10 cellular contexts compared by ENCODE assay signal in the genomic region with DNA sequence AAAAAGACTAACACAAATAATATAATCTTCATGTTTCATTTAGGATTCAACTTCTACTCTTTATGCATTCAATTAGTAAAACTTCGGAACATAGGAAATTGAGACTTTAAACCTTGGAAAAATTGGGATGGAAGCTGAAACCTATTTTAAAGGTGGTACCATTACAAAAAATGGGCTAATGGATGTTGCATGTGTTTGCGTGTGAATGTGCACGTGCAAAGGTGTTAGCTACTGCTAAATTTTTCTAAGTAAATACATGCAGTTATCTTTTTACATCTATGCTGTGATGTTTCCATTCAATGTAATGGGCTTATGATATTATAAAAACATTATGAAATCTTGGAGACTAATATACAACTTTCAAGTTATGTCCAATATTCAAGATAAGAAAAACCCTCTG.
"Had no signal": no experiment of that assay in that cellular context is flagged by ENCODE, and none has a peak within 500 bp of the region (broad histone marks: within the 10 kb centered on the region; RNA-seq: fewer than 3 reads in every experiment).

No MANE protein-coding gene starts in this region.

- H3K4me3 ChIP-seq: GM23338, K562 had no signal

- H3K4me2 ChIP-seq: GM23338 had no signal

- H3K27ac ChIP-seq: HL-60 had no signal

- FAIRE-seq: H1, H54, K562 had no signal

- H2AFZ ChIP-seq: GM23338 had no signal

- ATAC-seq: GM23338, K562 had no signal

- DNase-seq: H9, HCEC 1CT, IMR-90, Kasumi-1, KG1 had no signal
